ENCODE assay signal across 10 cellular contexts in the genomic region with DNA sequence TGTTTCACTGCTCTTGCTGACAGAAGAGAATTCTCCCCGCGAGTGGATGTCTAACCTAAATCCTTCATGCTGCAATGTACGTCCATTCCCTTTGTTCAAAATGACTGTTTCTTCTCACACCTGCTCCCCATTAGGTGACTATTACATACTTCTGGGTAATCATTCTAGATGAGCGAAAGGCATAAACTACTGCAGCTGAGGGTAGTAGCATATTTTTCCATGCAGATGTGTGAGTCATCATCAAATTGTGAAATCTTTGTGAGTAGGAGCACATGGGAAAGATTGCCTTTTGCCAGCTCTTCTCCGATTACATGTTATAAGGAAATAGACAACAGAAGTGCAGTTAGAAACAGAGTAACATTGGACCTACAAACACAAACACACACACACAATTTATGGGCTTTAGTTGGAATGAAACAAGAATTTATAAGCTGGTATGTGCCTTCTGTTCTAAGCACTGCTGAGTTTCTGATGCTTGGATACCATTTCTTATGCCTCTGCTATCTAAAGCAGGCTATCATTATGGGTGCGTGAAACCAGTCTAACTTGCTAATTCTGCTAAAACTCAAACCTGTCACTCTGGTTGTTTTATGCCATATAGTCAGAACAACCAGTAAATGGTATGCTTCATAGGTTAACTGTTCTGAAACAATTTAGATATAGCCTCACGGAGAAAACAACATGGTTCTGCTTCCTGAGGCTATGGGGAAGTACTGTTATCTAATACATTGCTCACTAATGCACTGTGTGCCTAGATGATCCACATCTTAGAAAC.
DNase-seq lines count a peak whose midpoint lies in the region; ATAC-seq and TF ChIP-seq lines count a peak whose summit lies in the region.
"Had no signal": no experiment of that assay in that cellular context is flagged by ENCODE, and none has a peak within 500 bp of the region (broad histone marks: within the 10 kb centered on the region; RNA-seq: fewer than 3 reads in every experiment).

No MANE protein-coding gene starts in this region.

- H3K27ac Mint-ChIP-seq in nephron progenitor cell: no peak overlapping the region

- H3K27me3 Mint-ChIP-seq in nephron progenitor cell (ENCODE audit: low read depth, poor library complexity): peaks cover 12% of the 10 kb centered on the region

- no peaks in the 10 kb centered on the region for H3K9me3 Mint-ChIP-seq in nephron progenitor cell

- ATAC-seq in left colon (peak; percentile 89), HG02623 (IDR thresholded peaks at IDR 0.05; ENCODE audit: unreplicated experiment) (no peak), HG03565 (IDR thresholded peaks at IDR 0.05; ENCODE audit: unreplicated experiment) (no peak)

- H3K4me3 ChIP-seq in HFF-Myc (replicated peaks; ENCODE audit: low read depth, low read length): no peak overlapping the region

- H3K36me3 Mint-ChIP-seq in nephron progenitor cell (ENCODE audit: low read depth): no peaks in the 10 kb centered on the region

- DNase-seq in A172 (ENCODE audit: low spot score) (peak; percentile 54), HFF-Myc (ENCODE audit: extremely low read depth, low read depth) (peak; percentile 97), brain pericyte (ENCODE audit: low read depth, low spot score) (peak; percentile 65), left colon (no peak), nephron progenitor cell (no peak), NOMO-1 (lab: John Stamatoyannopoulos, UW; ENCODE audit: unreplicated experiment in 2 of 2) (no peak)
- DNase-seq: dermis blood vessel endothelial cell, midbrain had no signal

- intact Hi-C loops in left colon (cut with DNase I, micrococcal nuclease): no loop called here

- no peak overlapping the region for H3K4me3 Mint-ChIP-seq in nephron progenitor cell

- H3K4me1 Mint-ChIP-seq in nephron progenitor cell: peaks cover 7% of the 10 kb centered on the region

- TF ChIP-seq CTCF in HFF-Myc (IDR thresholded peaks at IDR 0.05; ENCODE audit: low read depth, low read length, missing control alignments): no peak
- no peak for TF ChIP-seq CTCF in nephron progenitor cell (IDR thresholded peaks at IDR 0.05)

Comparison
In these comparisons a context has a peak if more than half of its experiments do, and no peak if none do; other contexts are left out.
1. DNase-seq: peak in A172 (single experiment), HFF-Myc (single experiment) and brain pericyte (single experiment); none in left colon (0 of 2), nephron progenitor cell (single experiment) and NOMO-1 (0 of 2).